Comparison of ENCODE assay signal across 16 cellular contexts in genomic region chr7:34850681-34851080, GRCh38.
"Had no signal": no experiment of that assay in that cellular context is flagged by ENCODE, and none has a peak within 500 bp of the region (broad histone marks: within the 10 kb centered on the region; RNA-seq: fewer than 3 reads in every experiment).

No MANE protein-coding gene starts in this region.

- H3K36me3 Mint-ChIP-seq: immature natural killer cell had no signal

- H3K27ac ChIP-seq: colonic mucosa, dorsolateral prefrontal cortex, gastroesophageal sphincter, left lung, lower lobe of right lung, neutrophil, right atrium auricular region, sigmoid colon, skin epidermis, stomach had no signal

- H3K36me3 ChIP-seq: colonic mucosa, gastroesophageal sphincter, left lung, lower lobe of right lung, neutrophil, right atrium auricular region, sigmoid colon, stomach had no signal

- DNase-seq: colonic mucosa; effector CD8-positive, alpha-beta T cell; immature natural killer cell; left lung; lower lobe of right lung; naive thymus-derived CD4-positive, alpha-beta T cell; nephron progenitor cell; sigmoid colon; stimulated activated naive CD4-positive, alpha-beta T cell; stomach had no signal

- H3K27me3 ChIP-seq: colonic mucosa, dorsolateral prefrontal cortex, gastroesophageal sphincter, left lung, neutrophil, right atrium auricular region, sigmoid colon, stomach had no signal

- H3K4me3 Mint-ChIP-seq: immature natural killer cell; naive thymus-derived CD4-positive, alpha-beta T cell; nephron progenitor cell had no signal

- H3K4me1 ChIP-seq: colonic mucosa, left lung, lower lobe of right lung, sigmoid colon, stomach had no signal

- FAIRE-seq: keratinocyte had no signal

- H3K4me3 ChIP-seq: colonic mucosa, dorsolateral prefrontal cortex, gastroesophageal sphincter, left lung, lower lobe of right lung, right atrium auricular region, sigmoid colon, skin epidermis, stomach had no signal

- H3K9me3 ChIP-seq: colonic mucosa, gastroesophageal sphincter, left lung, lower lobe of right lung, neutrophil, right atrium auricular region, sigmoid colon, stomach had no signal

- H3K27ac Mint-ChIP-seq: immature natural killer cell; naive thymus-derived CD4-positive, alpha-beta T cell; nephron progenitor cell had no signal

- H3K9me3 Mint-ChIP-seq: nephron progenitor cell had no signal

- H3K4me1 Mint-ChIP-seq: immature natural killer cell, nephron progenitor cell had no signal
